14 cellular contexts compared by ENCODE assay signal in genomic region chr6:130900913-130901312, GRCh38.
DNase-seq lines count a peak whose midpoint lies in the region; ATAC-seq and TF ChIP-seq lines count a peak whose summit lies in the region.
"Had no signal": no experiment of that assay in that cellular context is flagged by ENCODE, and none has a peak within 500 bp of the region (broad histone marks: within the 10 kb centered on the region; RNA-seq: fewer than 3 reads in every experiment).

No MANE protein-coding gene starts in this region.

- peaks cover 0 to 9% (median 0%) of the 10 kb centered on the region in 5 donors for H3K36me3 Mint-ChIP-seq in naive thymus-derived CD4-positive, alpha-beta T cell

- peak; percentile 21 for DNase-seq in HCT116 (ENCODE audit: low read depth, low spot score)
- DNase-seq in amniotic epithelial cell (ENCODE audit: low read depth): peak; percentile 53
- DNase-seq in heart left ventricle: peak in 4 of 5 donors; percentile 20 to 60 (median 46)
- peak; percentile 66 to 87 for DNase-seq in tibial artery
- DNase-seq in NCI-H345 treated with DMSO at 0.1 percent for 48 hours (lab: John Stamatoyannopoulos, UW; ENCODE audit: unreplicated experiment): no peak
- DNase-seq in NCI-H128 (lab: John Stamatoyannopoulos, UW; ENCODE audit: unreplicated experiment): no peak
- no peak for DNase-seq in retina
- DNase-seq in naive thymus-derived CD4-positive, alpha-beta T cell: no peak
- DNase-seq: DND-41; NCI-H2171 treated with DMSO at 0.1 percent for 48 hours; stimulated activated CD4-positive, alpha-beta T cell treated with anti-CD3 and anti-CD28 coated beads, Interleukin-1b, Interleukin-23, amount 100 ng/mL, for 48 hours; stimulated activated naive CD4-positive, alpha-beta T cell had no signal

- no peak overlapping the region for H2AFZ ChIP-seq in HCT116 (ENCODE audit: low read depth, low read length, poor library complexity, severe bottlenecking)
- H2AFZ ChIP-seq: neural progenitor cell had no signal

- no peak overlapping the region for H3K9ac ChIP-seq in HCT116 (ENCODE audit: low read length)
- H3K9ac ChIP-seq: neural progenitor cell had no signal

- POLR2A ChIA-PET in HCT116 (lab: Charles Lee): no interaction called here
- POLR2A ChIA-PET in naive thymus-derived CD4-positive, alpha-beta T cell (lab: Charles Lee): interaction anchor here (0.6 kb wide), 1 partner anchor 67 kb away, joined by 3 read pairs; no protein-coding TSS in a partner anchor

- H3K27ac ChIP-seq in HCT116 (ENCODE audit: low read depth, low read length) (no peak overlapping the region), heart left ventricle (no peak overlapping the region), tibial artery (no peak overlapping the region)
- H3K27ac ChIP-seq in naive thymus-derived CD4-positive, alpha-beta T cell (ENCODE audit: low read depth, low read length): no peak overlapping the region
- H3K27ac ChIP-seq: ascending aorta, neural progenitor cell had no signal

- no peaks in the 10 kb centered on the region for H3K9me3 ChIP-seq in HCT116 (ENCODE audit: control insufficient read depth in 1 of 2, insufficient read depth in 1 of 2, low read depth in 1 of 2, low read length in 2 of 2)
- H3K9me3 ChIP-seq in heart left ventricle: no peaks in the 10 kb centered on the region
- H3K9me3 ChIP-seq in tibial artery: no peaks in the 10 kb centered on the region
- H3K9me3 ChIP-seq in naive thymus-derived CD4-positive, alpha-beta T cell (ENCODE audit: control insufficient read depth in 2 of 3, low read length in 3 of 3): no peaks in the 10 kb centered on the region
- H3K9me3 ChIP-seq: ascending aorta had no signal

- no peaks in the 10 kb centered on the region for H3K4me1 Mint-ChIP-seq in naive thymus-derived CD4-positive, alpha-beta T cell

- no peak overlapping the region for H3K4me3 Mint-ChIP-seq in naive thymus-derived CD4-positive, alpha-beta T cell
- H3K4me3 Mint-ChIP-seq: neural progenitor cell had no signal

- H3K4me3 ChIP-seq in HCT116 (replicated peaks in 1 of 2; ENCODE audit: low read depth in 1 of 2, low read length in 2 of 2): no peak overlapping the region
- no peak overlapping the region for H3K4me3 ChIP-seq in heart left ventricle
- no peak overlapping the region for H3K4me3 ChIP-seq in tibial artery
- no peak overlapping the region for H3K4me3 ChIP-seq in naive thymus-derived CD4-positive, alpha-beta T cell (ENCODE audit: low read length)
- H3K4me3 ChIP-seq: ascending aorta, neural progenitor cell had no signal

- no peaks in the 10 kb centered on the region for H3K27me3 ChIP-seq in HCT116 (ENCODE audit: insufficient read depth, low read length)
- no peaks in the 10 kb centered on the region for H3K27me3 ChIP-seq in heart left ventricle
- H3K27me3 ChIP-seq in tibial artery: no peaks in the 10 kb centered on the region
- no peaks in the 10 kb centered on the region for H3K27me3 ChIP-seq in naive thymus-derived CD4-positive, alpha-beta T cell (ENCODE audit: control insufficient read depth in 2 of 2, insufficient read depth in 2 of 2, low read length in 2 of 2)
- H3K27me3 ChIP-seq: ascending aorta, neural progenitor cell had no signal

- no TSS peak for BruUV-seq in HCT116 (replicated peaks; lab: Mats Ljungman, UMichigan)

- WGBS in heart left ventricle, 4 donors: 41 to 65% (median 56%) methylated on average over 3 of the region's 3 CpGs

- no peak for TF ChIP-seq POLR2A in HCT116 (IDR thresholded peaks at IDR 0.05; ENCODE audit: borderline replicate concordance, extremely low read depth, insufficient read depth, insufficient read length)
- TF ChIP-seq POLR2A in heart left ventricle (IDR thresholded peaks at IDR 0.05): no peak

- no peaks in the 10 kb centered on the region for H3K9me3 Mint-ChIP-seq in naive thymus-derived CD4-positive, alpha-beta T cell
- H3K9me3 Mint-ChIP-seq: neural progenitor cell had no signal

- RAD21 ChIA-PET in HCT116 (lab: Charles Lee; ENCODE audit: low non-redundant PET in 1 of 2, low total read pairs in 2 of 2, uncharacterized antibody in 2 of 2, unreplicated experiment in 2 of 2): no interaction called here

- no peaks in the 10 kb centered on the region for H3K27me3 Mint-ChIP-seq in naive thymus-derived CD4-positive, alpha-beta T cell

- no peak overlapping the region for H3K27ac Mint-ChIP-seq in naive thymus-derived CD4-positive, alpha-beta T cell
- H3K27ac Mint-ChIP-seq: neural progenitor cell had no signal

- H4K20me1 ChIP-seq in HCT116 (ENCODE audit: insufficient read depth): no peaks in the 10 kb centered on the region

- no peaks in the 10 kb centered on the region for H3K79me2 ChIP-seq in HCT116 (ENCODE audit: insufficient read depth, low read length)

- TF ChIP-seq CTCF in HCT116 (IDR thresholded peaks at IDR 0.05 in 2 of 3, conservative IDR thresholded peaks at IDR 0.05 in 1 of 3; ENCODE audit: borderline replicate concordance in 1 of 3, insufficient read depth in 1 of 3, low read depth in 2 of 3, low read length in 2 of 3) (no peak), heart left ventricle (IDR thresholded peaks at IDR 0.05) (no peak), tibial artery (IDR thresholded peaks at IDR 0.05) (peak in 1 of 2 experiments; percentile 14)

- H3K9me2 ChIP-seq in HCT116 (ENCODE audit: insufficient read depth): no peaks in the 10 kb centered on the region

- H3K4me2 ChIP-seq in HCT116 (ENCODE audit: low read length): peak overlapping the region; percentile 39
- H3K4me2 ChIP-seq: neural progenitor cell had no signal

- peak; percentile 83 for ATAC-seq in HCT116
- peak in 3 of 4 donors; percentile 62 to 72 (median 65) for ATAC-seq in heart left ventricle
- ATAC-seq in naive thymus-derived CD4-positive, alpha-beta T cell: no peak

- H3K36me3 ChIP-seq in HCT116 (ENCODE audit: control insufficient read depth in 1 of 2, insufficient read depth in 2 of 2, low read length in 2 of 2) (0 out of 4 replicates have a peak, but pooled peaks cover 0 to 4% of the 10 kb centered on the region in 2 experiments), heart left ventricle (peaks cover 0 to 50% (median 9%) of the 10 kb centered on the region in 9 donors), tibial artery (peaks cover 6 to 9% (median 6%) of the 10 kb centered on the region in 3 donors)
- H3K36me3 ChIP-seq in naive thymus-derived CD4-positive, alpha-beta T cell (ENCODE audit: control insufficient read depth in 2 of 3, insufficient read depth in 3 of 3, low read length in 3 of 3): no peaks in the 10 kb centered on the region
- H3K36me3 ChIP-seq: neural progenitor cell had no signal

- CTCF ChIA-PET in HCT116 (lab: Charles Lee): interaction anchor here (1.0 to 1.3 kb wide), 2 partner anchors 16 kb away, joined by 4 to 6 read pairs; no protein-coding TSS in a partner anchor
- CTCF ChIA-PET in naive thymus-derived CD4-positive, alpha-beta T cell (lab: Charles Lee): interaction anchor here (2.4 kb wide), 1 partner anchor 16 kb away, joined by 7 read pairs; no protein-coding TSS in a partner anchor

- peaks cover 6 to 12% of the 10 kb centered on the region in 2 experiments; a peak in 3 of 4 replicates for H3K4me1 ChIP-seq in HCT116 (ENCODE audit: control insufficient read depth in 1 of 2, insufficient read depth in 2 of 2, low read length in 2 of 2)
- peaks cover 0 to 7% (median 0%) of the 10 kb centered on the region in 12 donors for H3K4me1 ChIP-seq in heart left ventricle
- H3K4me1 ChIP-seq in tibial artery: peaks cover 0 to 16% (median 4%) of the 10 kb centered on the region in 4 donors
- H3K4me1 ChIP-seq in naive thymus-derived CD4-positive, alpha-beta T cell (ENCODE audit: control insufficient read depth in 2 of 2, insufficient read depth in 2 of 2, low read length in 2 of 2): no peaks in the 10 kb centered on the region
- H3K4me1 ChIP-seq: ascending aorta had no signal

- no peak for TF ChIP-seq RAD21 in HCT116 (IDR thresholded peaks at IDR 0.05; ENCODE audit: low read depth)

- intact Hi-C loops in HCT116 (cut with micrococcal nuclease) (no loop called here), heart left ventricle (cut with DNase I) (loop anchor here in 1 of 10 donors (5.0 kb wide), 1 partner anchor 161 kb away; the partner anchor contains the start of gene EPB41L2), tibial artery (cut with DNase I; ENCODE audit: low total_unique reads) (no loop called here)
- intact Hi-C loops in naive thymus-derived CD4-positive, alpha-beta T cell (cut with micrococcal nuclease): no loop called here

TF ChIP-seq in HCT116, 20 proteins besides CTCF, POLR2A, EP300 and RAD21 (continues in another document):
- no peak for TF ChIP-seq SRF (IDR thresholded peaks at IDR 0.05; ENCODE audit: low read depth)
- TF ChIP-seq POLR2AphosphoS5 (IDR thresholded peaks at IDR 0.05; ENCODE audit: low read depth, low read length): no peak
- TF ChIP-seq EGR1 (IDR thresholded peaks at IDR 0.05; ENCODE audit: low read depth): no peak
- no peak for TF ChIP-seq TCF7L2 (IDR thresholded peaks at IDR 0.05; ENCODE audit: borderline replicate concordance, extremely low read depth, insufficient read depth, insufficient read length)
- peak; percentile 60; the same call in 1 of the 2 replicates for TF ChIP-seq CBX3 (IDR thresholded peaks at IDR 0.05; ENCODE audit: low read depth)
- no peak for TF ChIP-seq SP1 (IDR thresholded peaks at IDR 0.05; ENCODE audit: low read depth)
- TF ChIP-seq ATF3 (IDR thresholded peaks at IDR 0.05): no peak
- TF ChIP-seq ZFX (IDR thresholded peaks at IDR 0.05): no peak
- TF ChIP-seq EZH2 (IDR thresholded peaks at IDR 0.05): no peak
- TF ChIP-seq SIN3A (IDR thresholded peaks at IDR 0.05; ENCODE audit: low read depth): no peak
- TF ChIP-seq ZBTB33 (IDR thresholded peaks at IDR 0.05; ENCODE audit: extremely low read depth, insufficient replicate concordance, low read length): no peak
- peak; percentile 49; the same call in 1 of the 2 replicates for TF ChIP-seq FOSL1 (IDR thresholded peaks at IDR 0.05; ENCODE audit: low read depth)

Comparison
In these comparisons a context has a peak if more than half of its experiments do, and no peak if none do; other contexts are left out.
1. DNase-seq: peak in HCT116 (single experiment), amniotic epithelial cell (single experiment), heart left ventricle (4 of 5) and tibial artery (2 of 2); none in NCI-H345 treated with DMSO at 0.1 percent for 48 hours (single experiment), NCI-H128 (single experiment), retina (single experiment) and naive thymus-derived CD4-positive, alpha-beta T cell (0 of 9).